Comparison of ENCODE assay signal across 9 cellular contexts in the genomic region with DNA sequence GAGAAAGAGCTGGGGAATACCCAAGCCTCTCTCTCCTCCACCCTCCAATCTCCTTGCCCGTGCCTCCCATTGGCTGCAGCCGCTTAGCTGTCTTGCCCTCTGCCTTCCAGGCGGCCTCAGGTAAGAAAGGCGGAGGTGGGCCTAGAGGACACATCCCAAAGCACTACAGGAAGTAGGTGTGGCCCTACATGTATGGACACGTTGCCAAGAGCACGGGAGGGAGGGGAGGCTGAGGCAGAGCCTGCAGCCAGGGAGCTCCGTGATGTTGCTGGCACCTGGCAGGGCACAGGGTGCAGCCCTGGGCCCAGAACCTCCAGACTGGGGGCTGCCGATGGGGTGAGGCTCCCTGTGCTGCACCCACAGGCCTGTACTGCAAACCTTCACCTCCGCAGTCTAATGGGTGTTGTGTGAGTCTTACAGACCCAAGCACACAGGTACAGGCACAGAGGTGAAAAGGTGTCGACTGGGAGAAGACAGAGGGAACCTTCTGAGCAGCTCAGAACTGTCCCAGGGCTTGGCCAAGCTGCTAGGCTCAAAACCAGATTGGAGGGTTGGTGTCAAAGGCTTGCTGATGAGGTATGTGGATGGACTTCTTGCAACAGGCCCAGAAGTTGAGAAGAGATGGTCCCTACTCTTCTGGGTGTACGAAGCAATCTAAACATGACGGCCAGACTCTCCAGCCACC.
A peak's percentile ranks its signal among the peaks of the same experiment; 100 is the strongest.
DNase-seq lines count a peak whose midpoint lies in the region; ATAC-seq lines count a peak whose summit lies in the region.
"Had no signal": no experiment of that assay in that cellular context is flagged by ENCODE, and none has a peak within 500 bp of the region (broad histone marks: within the 10 kb centered on the region; RNA-seq: fewer than 3 reads in every experiment).

No MANE protein-coding gene starts in this region.

- peak overlapping the region; percentile 57 for H3K27ac ChIP-seq in epithelial cell of prostate

- ATAC-seq in stimulated activated naive CD8-positive, alpha-beta T cell treated with anti-CD3 and anti-CD28 coated beads, Interleukin-15, Interleukin-2, amounts not matched to agents 100 U/mL and 50 U/mL, for 24 hours, result no peak
- ATAC-seq in GM21786 (IDR thresholded peaks at IDR 0.05; ENCODE audit: unreplicated experiment), result no peak
- no peak for ATAC-seq in GM19395 (IDR thresholded peaks at IDR 0.05; ENCODE audit: unreplicated experiment)

- DNase-seq in DMS53 (lab: John Stamatoyannopoulos, UW) (peak; percentile 61), DMS53 treated with DMSO at 0.1 percent for 48 hours (lab: John Stamatoyannopoulos, UW; ENCODE audit: unreplicated experiment) (no peak), NCI-H69 (lab: John Stamatoyannopoulos, UW) (peak; percentile 98), epithelial cell of prostate (ENCODE audit: low read depth, low spot score) (peak; percentile 70), NCI-H1092 treated with DMSO at 0.1 percent for 48 hours (lab: John Stamatoyannopoulos, UW) (no peak)
- peak; percentile 20 for DNase-seq in stimulated activated naive CD8-positive, alpha-beta T cell treated with anti-CD3 and anti-CD28 coated beads, Interleukin-15, Interleukin-2, amounts not matched to agents 100 U/mL and 50 U/mL, for 24 hours
- DNase-seq: activated gamma-delta T cell had no signal

Comparison
In these comparisons a context has a peak if more than half of its experiments do, and no peak if none do; other contexts are left out.
1. DNase-seq: peak in DMS53 (single experiment), NCI-H69 (single experiment), epithelial cell of prostate (single experiment) and stimulated activated naive CD8-positive, alpha-beta T cell treated with anti-CD3 and anti-CD28 coated beads, Interleukin-15, Interleukin-2, amounts not matched to agents 100 U/mL and 50 U/mL, for 24 hours (single experiment); none in DMS53 treated with DMSO at 0.1 percent for 48 hours (single experiment) and NCI-H1092 treated with DMSO at 0.1 percent for 48 hours (single experiment).